Comparison of ENCODE assay signal across 11 cellular contexts in genomic region chr12:130713581-130713991, GRCh38. TPM values are rescaled to one million over a fixed set of nuclear protein-coding genes. Genes with fewer than 3 reads are reported as not detected.
DNase-seq lines count a peak whose midpoint lies in the region; TF ChIP-seq lines count a peak whose summit lies in the region.
"Had no signal": no experiment of that assay in that cellular context is flagged by ENCODE, and none has a peak within 500 bp of the region (broad histone marks: within the 10 kb centered on the region; RNA-seq: fewer than 3 reads in every experiment).

No MANE protein-coding gene starts in this region.

- DNase-seq in activated naive CD8-positive, alpha-beta T cell treated with anti-CD3 and anti-CD28 coated beads for 36 hours: no peak
- peak; percentile 65 for DNase-seq in SK-N-DZ (ENCODE audit: low spot score)
- DNase-seq in mesenteric fat pad (ENCODE audit: low spot score): peak; percentile 80
- DNase-seq in type B pancreatic cell (ENCODE audit: extremely low spot score, unreplicated experiment): peak; percentile 49
- DNase-seq in NCI-H446 treated with DMSO at 0.1 percent for 48 hours (lab: John Stamatoyannopoulos, UW): no peak
- DNase-seq in T-helper 2 cell: no peak
- no peak for DNase-seq in C1 segment of cervical spinal cord (lab: John Stamatoyannopoulos, UW)
- DNase-seq: activated CD4-positive, alpha-beta T cell treated with anti-CD3 and anti-CD28 coated beads, Interleukin-2, amount 50 U/mL, for 1 hour; effector memory CD4-positive, alpha-beta T cell; Karpas-422 had no signal

- H3K27ac Mint-ChIP-seq in activated naive CD8-positive, alpha-beta T cell: no peak overlapping the region
- H3K27ac Mint-ChIP-seq in activated naive CD8-positive, alpha-beta T cell treated with anti-CD3 and anti-CD28 coated beads for 36 hours: no peak overlapping the region
- no peak overlapping the region for H3K27ac Mint-ChIP-seq in type B pancreatic cell

- peak overlapping the region; percentile 38 for H3K4me3 Mint-ChIP-seq in activated naive CD8-positive, alpha-beta T cell
- H3K4me3 Mint-ChIP-seq in activated naive CD8-positive, alpha-beta T cell treated with anti-CD3 and anti-CD28 coated beads for 36 hours: no peak overlapping the region
- H3K4me3 Mint-ChIP-seq in type B pancreatic cell: peak overlapping the region; percentile 75

- peaks cover 21% of the 10 kb centered on the region for H3K27me3 Mint-ChIP-seq in activated naive CD8-positive, alpha-beta T cell
- peaks cover 74% of the 10 kb centered on the region for H3K27me3 Mint-ChIP-seq in activated naive CD8-positive, alpha-beta T cell treated with anti-CD3 and anti-CD28 coated beads for 36 hours
- H3K27me3 Mint-ChIP-seq in type B pancreatic cell: peaks cover 19% of the 10 kb centered on the region

- peaks cover 16% of the 10 kb centered on the region for H3K4me1 Mint-ChIP-seq in activated naive CD8-positive, alpha-beta T cell (ENCODE audit: low read depth)
- H3K4me1 Mint-ChIP-seq in activated naive CD8-positive, alpha-beta T cell treated with anti-CD3 and anti-CD28 coated beads for 36 hours: peaks cover 10% of the 10 kb centered on the region
- peaks cover 34% of the 10 kb centered on the region for H3K4me1 Mint-ChIP-seq in type B pancreatic cell (ENCODE audit: unreplicated experiment)

- no peaks in the 10 kb centered on the region for H3K36me3 Mint-ChIP-seq in activated naive CD8-positive, alpha-beta T cell
- no peaks in the 10 kb centered on the region for H3K36me3 Mint-ChIP-seq in activated naive CD8-positive, alpha-beta T cell treated with anti-CD3 and anti-CD28 coated beads for 36 hours
- no peaks in the 10 kb centered on the region for H3K36me3 Mint-ChIP-seq in type B pancreatic cell

- no peaks in the 10 kb centered on the region for H3K9me3 Mint-ChIP-seq in activated naive CD8-positive, alpha-beta T cell (ENCODE audit: low read depth)
- no peaks in the 10 kb centered on the region for H3K9me3 Mint-ChIP-seq in activated naive CD8-positive, alpha-beta T cell treated with anti-CD3 and anti-CD28 coated beads for 36 hours
- H3K9me3 Mint-ChIP-seq in type B pancreatic cell: no peaks in the 10 kb centered on the region

- TF ChIP-seq CTCF in type B pancreatic cell (conservative IDR thresholded peaks at IDR 0.05): no peak

RNA-seq across cellular contexts. Expression of gene RIMBP2, which starts 2.5 kb away (rescaled TPM):
- total RNA-seq in activated naive CD8-positive, alpha-beta T cell treated with anti-CD3 and anti-CD28 coated beads for 36 hours: not detected
- polyA plus RNA-seq in SK-N-DZ (2014; cell fraction: cytosol; rRNA removed): 58.4 and 88.5 TPM in 2 replicates
- 154 and 333 TPM in 2 replicates for polyA plus RNA-seq in SK-N-DZ (2014; cell fraction: nucleus; rRNA removed)
- total RNA-seq in mesenteric fat pad (1.1 TPM), type B pancreatic cell (ENCODE audit: low replicate concordance) (23.7 and 35.6 TPM in 2 replicates)

Comparison
In these comparisons a context has a peak if more than half of its experiments do, and no peak if none do; other contexts are left out.
1. DNase-seq: peak in SK-N-DZ (single experiment), mesenteric fat pad (single experiment) and type B pancreatic cell (single experiment); none in activated naive CD8-positive, alpha-beta T cell treated with anti-CD3 and anti-CD28 coated beads for 36 hours (single experiment), NCI-H446 treated with DMSO at 0.1 percent for 48 hours (single experiment), T-helper 2 cell (0 of 5) and C1 segment of cervical spinal cord (0 of 14).
2. RNA of gene RIMBP2, which starts 2.5 kb away (total RNA-seq): 23.7 to 35.6 TPM in type B pancreatic cell; 1.1 TPM in mesenteric fat pad (single experiment) and not detected in activated naive CD8-positive, alpha-beta T cell treated with anti-CD3 and anti-CD28 coated beads for 36 hours; every median in the first group is over 10 times any median in the second.